Comparison of ENCODE assay signal across 14 cellular contexts in genomic region chr16:25052530-25052929, GRCh38. TPM values are rescaled to one million over a fixed set of nuclear protein-coding genes. Genes with fewer than 3 reads are reported as not detected.
A peak's percentile ranks its signal among the peaks of the same experiment; 100 is the strongest.
DNase-seq lines count a peak whose midpoint lies in the region; ATAC-seq, FAIRE-seq and TF ChIP-seq lines count a peak whose summit lies in the region.
"Had no signal": no experiment of that assay in that cellular context is flagged by ENCODE, and none has a peak within 500 bp of the region (broad histone marks: within the 10 kb centered on the region; RNA-seq: fewer than 3 reads in every experiment).

No MANE protein-coding gene starts in this region.

- H3K4me1 ChIP-seq in left ventricle myocardium inferior: peaks cover 42% of the 10 kb centered on the region

- no peak for ATAC-seq in activated CD8-positive, alpha-beta memory T cell treated with anti-CD3 and anti-CD28 coated beads, Interleukin-2, amount 10 ng/mL, durations not matched to agents 7 days and 5 days
- no peak for ATAC-seq in activated B cell treated with CpG ODN at 0.5 μM for 24 hours (ENCODE audit: low read depth)
- no peak for ATAC-seq in stimulated activated naive CD8-positive, alpha-beta T cell treated with anti-CD3 and anti-CD28 coated beads, Interleukin-15, amount 100 ng/mL, for 72 hours
- no peak for ATAC-seq in GM19455 (IDR thresholded peaks at IDR 0.05; ENCODE audit: unreplicated experiment)
- ATAC-seq: GM23338 had no signal

- POLR2A ChIA-PET in activated B cell treated with CpG ODN at 0.5 μM for 24 hours (lab: Charles Lee): interaction anchor here (1.0 to 1.6 kb wide), 2 partner anchors 21 to 54 kb away, joined by 3 to 7 read pairs; no protein-coding TSS in a partner anchor

- no peaks in the 10 kb centered on the region for H3K27me3 Mint-ChIP-seq in activated CD8-positive, alpha-beta memory T cell treated with anti-CD3 and anti-CD28 coated beads, Interleukin-2, amount 10 ng/mL, durations not matched to agents 7 days and 5 days
- H3K27me3 Mint-ChIP-seq in activated B cell treated with CpG ODN at 0.5 μM for 24 hours: no peaks in the 10 kb centered on the region
- no peaks in the 10 kb centered on the region for H3K27me3 Mint-ChIP-seq in stimulated activated naive CD8-positive, alpha-beta T cell treated with anti-CD3 and anti-CD28 coated beads, Interleukin-15, amount 100 ng/mL, for 72 hours

- DNase-seq in activated CD8-positive, alpha-beta memory T cell treated with anti-CD3 and anti-CD28 coated beads, Interleukin-2, amount 10 ng/mL, durations not matched to agents 7 days and 5 days: no peak
- no peak for DNase-seq in activated CD8-positive, alpha-beta memory T cell treated with anti-CD3 and anti-CD28 coated beads, Interleukin-2, amount 50 U/mL, for 48 hours
- DNase-seq in activated B cell treated with CpG ODN at 0.5 μM for 24 hours: no peak
- peak; percentile 31 for DNase-seq in left ventricle myocardium inferior
- no peak for DNase-seq in stimulated activated naive CD8-positive, alpha-beta T cell treated with anti-CD3 and anti-CD28 coated beads, Interleukin-15, amount 100 ng/mL, for 72 hours
- no peak for DNase-seq in frontal cortex (ENCODE audit: low spot score in 2 of 2)
- no peak for DNase-seq in NCI-H2171 (lab: John Stamatoyannopoulos, UW)
- DNase-seq: activated CD4-positive, CD25-positive, alpha-beta regulatory T cell; NCI-H2171 treated with DMSO at 0.1 percent for 48 hours; stimulated activated CD8-positive, alpha-beta memory T cell treated with anti-CD3 and anti-CD28 coated beads, Interleukin-4, amount 100 ng/mL, for 48 hours had no signal

- intact Hi-C loops in activated B cell treated with CpG ODN at 0.5 μM for 24 hours (cut with micrococcal nuclease): no loop called here
- intact Hi-C loops in left ventricle myocardium inferior (cut with micrococcal nuclease): no loop called here

- TF ChIP-seq CTCF in activated B cell treated with CpG ODN at 0.5 μM for 24 hours (IDR thresholded peaks at IDR 0.05): no peak
- TF ChIP-seq CTCF in left ventricle myocardium inferior (IDR thresholded peaks at IDR 0.05; ENCODE audit: borderline replicate concordance): no peak

- CTCF ChIA-PET in activated CD8-positive, alpha-beta memory T cell treated with anti-CD3 and anti-CD28 coated beads, Interleukin-2, amount 10 ng/mL, durations not matched to agents 7 days and 5 days (lab: Charles Lee): interaction anchor here (0.7 to 5.3 kb wide), 5 partner anchors 8 to 173 kb away, joined by 3 to 40 read pairs (median 7); no protein-coding TSS in a partner anchor
- CTCF ChIA-PET in activated B cell treated with CpG ODN at 0.5 μM for 24 hours (lab: Charles Lee): interaction anchor here (0.8 to 1.1 kb wide), 2 partner anchors 9 to 55 kb away, joined by 3 to 4 read pairs; no protein-coding TSS in a partner anchor

- H3K27ac ChIP-seq in left ventricle myocardium inferior (replicated peaks): peak overlapping the region; percentile 93

- no peaks in the 10 kb centered on the region for H3K27me3 ChIP-seq in left ventricle myocardium inferior (ENCODE audit: low read depth)

- H3K4me3 ChIP-seq in left ventricle myocardium inferior: peak overlapping the region; percentile 47
- H3K4me3 ChIP-seq: GM23338 had no signal

- peaks cover 54% of the 10 kb centered on the region for H3K4me1 Mint-ChIP-seq in activated CD8-positive, alpha-beta memory T cell treated with anti-CD3 and anti-CD28 coated beads, Interleukin-2, amount 10 ng/mL, durations not matched to agents 7 days and 5 days
- H3K4me1 Mint-ChIP-seq in activated B cell treated with CpG ODN at 0.5 μM for 24 hours: peaks cover 49% of the 10 kb centered on the region
- H3K4me1 Mint-ChIP-seq in stimulated activated naive CD8-positive, alpha-beta T cell treated with anti-CD3 and anti-CD28 coated beads, Interleukin-15, amount 100 ng/mL, for 72 hours: peaks cover 56% of the 10 kb centered on the region

- no peaks in the 10 kb centered on the region for H3K36me3 Mint-ChIP-seq in activated CD8-positive, alpha-beta memory T cell treated with anti-CD3 and anti-CD28 coated beads, Interleukin-2, amount 10 ng/mL, durations not matched to agents 7 days and 5 days
- H3K36me3 Mint-ChIP-seq in activated B cell treated with CpG ODN at 0.5 μM for 24 hours (ENCODE audit: low read depth): no peaks in the 10 kb centered on the region

- peak overlapping the region; percentile 66 for H3K4me3 Mint-ChIP-seq in activated CD8-positive, alpha-beta memory T cell treated with anti-CD3 and anti-CD28 coated beads, Interleukin-2, amount 10 ng/mL, durations not matched to agents 7 days and 5 days
- no peak overlapping the region for H3K4me3 Mint-ChIP-seq in activated B cell treated with CpG ODN at 0.5 μM for 24 hours
- peak overlapping the region; percentile 15 to 81 for H3K4me3 Mint-ChIP-seq in stimulated activated naive CD8-positive, alpha-beta T cell treated with anti-CD3 and anti-CD28 coated beads, Interleukin-15, amount 100 ng/mL, for 72 hours
- H3K4me3 Mint-ChIP-seq: GM23338 had no signal

- H3K9me3 ChIP-seq in left ventricle myocardium inferior (replicated peaks): no peaks in the 10 kb centered on the region

- peak overlapping the region; percentile 88 for H3K27ac Mint-ChIP-seq in activated CD8-positive, alpha-beta memory T cell treated with anti-CD3 and anti-CD28 coated beads, Interleukin-2, amount 10 ng/mL, durations not matched to agents 7 days and 5 days
- peak overlapping the region; percentile 8 for H3K27ac Mint-ChIP-seq in activated B cell treated with CpG ODN at 0.5 μM for 24 hours
- peak overlapping the region; percentile 37 to 86 for H3K27ac Mint-ChIP-seq in stimulated activated naive CD8-positive, alpha-beta T cell treated with anti-CD3 and anti-CD28 coated beads, Interleukin-15, amount 100 ng/mL, for 72 hours
- H3K27ac Mint-ChIP-seq: GM23338 had no signal

- no peaks in the 10 kb centered on the region for H3K36me3 ChIP-seq in left ventricle myocardium inferior

- H3K9me3 Mint-ChIP-seq in activated CD8-positive, alpha-beta memory T cell treated with anti-CD3 and anti-CD28 coated beads, Interleukin-2, amount 10 ng/mL, durations not matched to agents 7 days and 5 days (ENCODE audit: low read depth): no peaks in the 10 kb centered on the region
- no peaks in the 10 kb centered on the region for H3K9me3 Mint-ChIP-seq in activated B cell treated with CpG ODN at 0.5 μM for 24 hours
- no peaks in the 10 kb centered on the region for H3K9me3 Mint-ChIP-seq in stimulated activated naive CD8-positive, alpha-beta T cell treated with anti-CD3 and anti-CD28 coated beads, Interleukin-15, amount 100 ng/mL, for 72 hours
- H3K9me3 Mint-ChIP-seq: GM23338 had no signal

- FAIRE-seq in frontal cortex (lab: Jason Lieb, UNC): no peak
- FAIRE-seq: endometrium, G401.6 had no signal

RNA-seq across cellular contexts. Expression of gene ARHGAP17, which starts 37.4 kb away (rescaled TPM):
- 10 to 100 TPM; 69.4 to 80.8 TPM for total RNA-seq in activated CD8-positive, alpha-beta memory T cell treated with anti-CD3 and anti-CD28 coated beads, Interleukin-2, amount 10 ng/mL, durations not matched to agents 7 days and 5 days
- total RNA-seq in activated B cell treated with CpG ODN at 0.5 μM for 24 hours (287 and 310 TPM in 2 replicates), left ventricle myocardium inferior (53.7 TPM), frontal cortex (19.6 TPM)

RNA-seq across cellular contexts. Expression of gene LCMT1, which starts 59.0 kb away (rescaled TPM):
- 10 to 100 TPM; 38.9 to 44.6 TPM for total RNA-seq in activated CD8-positive, alpha-beta memory T cell treated with anti-CD3 and anti-CD28 coated beads, Interleukin-2, amount 10 ng/mL, durations not matched to agents 7 days and 5 days
- 32.2 and 33.6 TPM in 2 replicates for total RNA-seq in activated B cell treated with CpG ODN at 0.5 μM for 24 hours
- total RNA-seq in left ventricle myocardium inferior: 41.1 TPM
- 53.4 TPM for total RNA-seq in frontal cortex

Comparison
In these comparisons a context has a peak if more than half of its experiments do, and no peak if none do; other contexts are left out.
1. H3K27ac Mint-ChIP-seq: peak in every context shown above with its lines; median percentile 88 in activated CD8-positive, alpha-beta memory T cell treated with anti-CD3 and anti-CD28 coated beads, Interleukin-2, amount 10 ng/mL, durations not matched to agents 7 days and 5 days; 62 in stimulated activated naive CD8-positive, alpha-beta T cell treated with anti-CD3 and anti-CD28 coated beads, Interleukin-15, amount 100 ng/mL, for 72 hours; 8 in activated B cell treated with CpG ODN at 0.5 μM for 24 hours.